Comparison of ENCODE assay signal across 30 cellular contexts in genomic region chr15:100767002-100767825, GRCh38.
DNase-seq lines count a peak whose midpoint lies in the region; ATAC-seq, FAIRE-seq and TF ChIP-seq lines count a peak whose summit lies in the region.
"Had no signal": no experiment of that assay in that cellular context is flagged by ENCODE, and none has a peak within 500 bp of the region (broad histone marks: within the 10 kb centered on the region; RNA-seq: fewer than 3 reads in every experiment).

No MANE protein-coding gene starts in this region.

- no peaks in the 10 kb centered on the region for H3K79me1 ChIP-seq in H1 (ENCODE audit: low read depth, low read length)

- no peak overlapping the region for H2BK12ac ChIP-seq in H1 (ENCODE audit: low read depth, low read length)

- no peak overlapping the region for H2BK15ac ChIP-seq in H1 (ENCODE audit: low read length)

- H3K23me2 ChIP-seq in H1 (ENCODE audit: low read depth, low read length) = no peaks in the 10 kb centered on the region

- no peak overlapping the region for H2BK120ac ChIP-seq in H1 (replicated peaks; ENCODE audit: low read depth, low read length)

- in situ Hi-C loops in GM13976 (cut with MboI; ENCODE audit: low sequenced_read_pairs, unreplicated experiment) = no loop called here

- no peak overlapping the region for H3K56ac ChIP-seq in H1 (replicated peaks; ENCODE audit: insufficient read length, low read depth, low read length)

- CTCF ChIA-PET in H1 (lab: Charles Lee; ENCODE audit: partially characterized antibody) = interaction anchor here (1.0 to 1.3 kb wide), 3 partner anchors 24 to 106 kb away, joined by 3 to 4 read pairs (median 4); no protein-coding TSS in a partner anchor

- H3K9me3 ChIP-seq in H1 (ENCODE audit: insufficient read depth in 2 of 2, low read depth in 1 of 2, low read length in 1 of 2) = no peaks in the 10 kb centered on the region
- no peaks in the 10 kb centered on the region for H3K9me3 ChIP-seq in prostate gland
- H3K9me3 ChIP-seq: BE2C, colonic mucosa, neutrophil, psoas muscle, transverse colon had no signal

- no peak overlapping the region for H3K23ac ChIP-seq in H1 (ENCODE audit: insufficient read length)

- H3K4me2 ChIP-seq in H1 (ENCODE audit: insufficient read depth in 1 of 2, low read depth in 2 of 2, low read length in 2 of 2) = no peak overlapping the region

- peak; percentile 55 for DNase-seq in activated effector memory CD4-positive, alpha-beta T cell treated with anti-CD3 and anti-CD28 coated beads, Interleukin-2, amount 50 U/mL, for 16 hours
- no peak for DNase-seq in activated effector memory CD4-positive, alpha-beta T cell treated with Interleukin-2 at 50 U/mL for 16 hours
- DNase-seq in GM13976 (ENCODE audit: low spot score) = peak; percentile 18
- no peak for DNase-seq in H1 (ENCODE audit: low read depth in 1 of 2, low spot score in 2 of 2)
- DNase-seq in sciatic nerve (ENCODE audit: low spot score) = peak; percentile 34
- DNase-seq in prostate gland (ENCODE audit: low spot score) = no peak
- no peak for DNase-seq in left colon
- DNase-seq in COLO829 (ENCODE audit: low spot score) = no peak
- DNase-seq: activated gamma-delta T cell treated with Interleukin-2 at 50 U/mL for 16 hours; activated naive CD8-positive, alpha-beta T cell treated with anti-CD3 and anti-CD28 coated beads, Interleukin-2, amount 10 ng/mL, durations not matched to agents 7 days and 5 days; activated T-cell treated with anti-CD3 and anti-CD28 coated beads, Interleukin-2, amount 50 U/mL, for 1 hour; colonic mucosa; DMS 273 treated with DMSO at 0.1 percent for 48 hours; effector CD8-positive, alpha-beta T cell; EL; hippocampal formation; NCI-H146; NCI-H2107; NCI-H446; NCI-H774; RPMI8226; transverse colon had no signal

- no peak for TF ChIP-seq RAD21 in H1 (IDR thresholded peaks at IDR 0.05 in 1 of 2, conservative IDR thresholded peaks at IDR 0.05 in 1 of 2; ENCODE audit: low read depth in 2 of 2, low read length in 2 of 2)

- H4K5ac ChIP-seq in H1 (ENCODE audit: insufficient read length, low read depth, low read length) = no peak overlapping the region

- TF ChIP-seq POLR2A in H1 (IDR thresholded peaks at IDR 0.05; ENCODE audit: control extremely low read depth in 1 of 2, low read depth in 2 of 2, low read length in 2 of 2) (no peak), prostate gland (IDR thresholded peaks at IDR 0.05) (no peak)

- WGBS in H1 (ENCODE audit: extremely low coverage in 1 of 2, insufficient coverage in 1 of 2, insufficient read length in 1 of 2, insufficient replicate concordance in 2 of 2, low coverage in 1 of 2, low lambda C conversion rate in 2 of 2, missing lambda C conversion rate in 1 of 2), 2 experiments = 83 to 100% methylated on average over 1 to 9 of the region's 14 CpGs
- 85% methylated on average over 14 of the region's 14 CpGs for WGBS in prostate gland

- H4K91ac ChIP-seq in H1 (replicated peaks; ENCODE audit: insufficient read length, low read length) = no peak overlapping the region

- FAIRE-seq in H1 (lab: Jason Lieb, UNC) = no peak
- FAIRE-seq: GM12891 had no signal

- H3K27ac ChIP-seq in H1 (ENCODE audit: low read depth, low read length) (no peak overlapping the region), prostate gland (no peak overlapping the region)
- H3K27ac ChIP-seq: colonic mucosa, epithelial cell of prostate, neutrophil, psoas muscle, transverse colon had no signal

- H4K8ac ChIP-seq in H1 (ENCODE audit: extremely low read depth, insufficient read depth, low read length) = peak overlapping the region; percentile 38; the same call in 1 of the 2 replicates

- ATAC-seq in sciatic nerve (no peak), left colon (no peak)
- ATAC-seq: CD8-positive, alpha-beta T cell; HCT116; psoas muscle; stimulated activated memory B cell treated with anti-CD40 and anti-IgM and Interleukin-4, amounts not matched to agents 10 μg/mL and 1 μg/mL and 100 μg/mL, for 72 hours had no signal

- H3K79me2 ChIP-seq in H1 (ENCODE audit: control insufficient read depth in 1 of 2, insufficient read depth in 2 of 2, low read length in 2 of 2) = no peaks in the 10 kb centered on the region

- no peaks in the 10 kb centered on the region for H4K20me1 ChIP-seq in H1 (replicated peaks in 1 of 2; ENCODE audit: control insufficient read depth in 1 of 2, insufficient read depth in 2 of 2, low read length in 2 of 2)

- H2BK5ac ChIP-seq in H1 (ENCODE audit: low read depth, low read length) = no peak overlapping the region

- no peaks in the 10 kb centered on the region for H3K27me3 ChIP-seq in H1 (replicated peaks in 1 of 4; ENCODE audit: control insufficient read depth in 3 of 4, extremely low read depth in 1 of 4, insufficient read depth in 3 of 4, low read length in 3 of 4)
- H3K27me3 ChIP-seq in prostate gland (replicated peaks; ENCODE audit: insufficient read depth) = no peaks in the 10 kb centered on the region
- H3K27me3 ChIP-seq: BE2C, colonic mucosa, transverse colon had no signal

- TF ChIP-seq EP300 in H1 (IDR thresholded peaks at IDR 0.05; ENCODE audit: borderline replicate concordance in 1 of 2, low read depth in 2 of 2, low read length in 2 of 2) = no peak

- no peak overlapping the region for H2BK20ac ChIP-seq in H1 (ENCODE audit: low read length)

- H3K4ac ChIP-seq in H1 (replicated peaks; ENCODE audit: insufficient read length, low read depth, low read length) = no peak overlapping the region

- intact Hi-C loops in sciatic nerve (cut with DNase I) (no loop called here), prostate gland (cut with DNase I) (loop anchor here (5.0 kb wide), 1 partner anchor 35 kb away; no protein-coding TSS in a partner anchor), left colon (cut with DNase I, micrococcal nuclease) (no loop called here)

- H3K9ac ChIP-seq in H1 (replicated peaks in 1 of 4; ENCODE audit: extremely low read depth in 1 of 4, low read depth in 3 of 4, low read length in 3 of 4) = no peak overlapping the region

- no peak overlapping the region for H3K18ac ChIP-seq in H1 (ENCODE audit: extremely low read depth, low read length)

- H3K4me1 ChIP-seq in H1 (replicated peaks in 1 of 4; ENCODE audit: control insufficient read depth in 3 of 4, insufficient read depth in 4 of 4, low read length in 3 of 4) = peaks cover 0 to 6% (median 0%) of the 10 kb centered on the region in 4 experiments; a peak in 2 of 7 replicates
- peaks cover 8% of the 10 kb centered on the region for H3K4me1 ChIP-seq in prostate gland (replicated peaks)
- H3K4me1 ChIP-seq: colonic mucosa, psoas muscle, transverse colon had no signal

- no peak overlapping the region for H3K4me3 ChIP-seq in H1 (ENCODE audit: extremely low read depth in 1 of 4, insufficient read depth in 2 of 4, low read depth in 3 of 4, low read length in 4 of 4)
- H3K4me3 ChIP-seq in prostate gland = no peak overlapping the region
- H3K4me3 ChIP-seq: colonic mucosa, psoas muscle, transverse colon had no signal

- H2AFZ ChIP-seq in H1 (ENCODE audit: low read length) = no peak overlapping the region

- H3K36me3 ChIP-seq in H1 (ENCODE audit: control insufficient read depth in 2 of 4, insufficient read depth in 4 of 4, low read length in 3 of 4) = no peaks in the 10 kb centered on the region
- no peaks in the 10 kb centered on the region for H3K36me3 ChIP-seq in prostate gland
- H3K36me3 ChIP-seq: BE2C, colonic mucosa, neutrophil, transverse colon had no signal

- TF ChIP-seq CTCF in GM13976 (IDR thresholded peaks at IDR 0.05; ENCODE audit: borderline replicate concordance, control extremely low read depth, extremely low read depth, insufficient read depth, missing control alignments) (no peak), H1 (IDR thresholded peaks at IDR 0.05; ENCODE audit: control extremely low read depth in 1 of 3, insufficient read depth in 1 of 3, low read depth in 1 of 3, low read length in 3 of 3) (no peak), prostate gland (IDR thresholded peaks at IDR 0.05) (no peak)

- no peak overlapping the region for H3K14ac ChIP-seq in H1 (ENCODE audit: insufficient read length)

- peak overlapping the region; percentile 24; the same call in 1 of the 2 replicates for H2AK5ac ChIP-seq in H1 (ENCODE audit: low read depth, low read length)

- POLR2A ChIA-PET in H1 (lab: Charles Lee; ENCODE audit: partially characterized antibody) = no interaction called here

TF ChIP-seq in H1, 55 proteins besides CTCF, POLR2A, EP300 and RAD21:
- TF ChIP-seq CEBPB (IDR thresholded peaks at IDR 0.05; ENCODE audit: low read depth, low read length) (no peak), ZNF274 (IDR thresholded peaks at IDR 0.05; ENCODE audit: borderline replicate concordance, extremely low read depth, low read length) (no peak), RNF2 (IDR thresholded peaks at IDR 0.05; ENCODE audit: borderline replicate concordance, low read depth, low read length, missing control alignments, poor library complexity, severe bottlenecking) (no peak), ATF2 (IDR thresholded peaks at IDR 0.05; ENCODE audit: low read length) (no peak), SAP30 (IDR thresholded peaks at IDR 0.05; ENCODE audit: insufficient read depth, insufficient replicate concordance, low read length) (no peak), ASH2L (IDR thresholded peaks at IDR 0.05; ENCODE audit: low read length) (no peak), POLR2AphosphoS5 (IDR thresholded peaks at IDR 0.05; ENCODE audit: low read depth, low read length) (no peak), HDAC6 (IDR thresholded peaks at IDR 0.05; ENCODE audit: low read depth, low read length) (no peak), YY1 (IDR thresholded peaks at IDR 0.05; ENCODE audit: low read depth, low read length) (no peak), SP1 (IDR thresholded peaks at IDR 0.05; ENCODE audit: low read depth, low read length) (no peak), SIRT6 (IDR thresholded peaks at IDR 0.05; ENCODE audit: low read length) (no peak), MAFK (IDR thresholded peaks at IDR 0.05; ENCODE audit: low read depth, low read length) (no peak)

Comparison
In these comparisons a context has a peak if more than half of its experiments do, and no peak if none do; other contexts are left out.
1. DNase-seq: peak in activated effector memory CD4-positive, alpha-beta T cell treated with anti-CD3 and anti-CD28 coated beads, Interleukin-2, amount 50 U/mL, for 16 hours (single experiment), GM13976 (single experiment) and sciatic nerve (single experiment); none in activated effector memory CD4-positive, alpha-beta T cell treated with Interleukin-2 at 50 U/mL for 16 hours (single experiment), H1 (0 of 2), prostate gland (single experiment), left colon (0 of 2) and COLO829 (single experiment).